ENCODE assay signal across 9 cellular contexts in the genomic region with DNA sequence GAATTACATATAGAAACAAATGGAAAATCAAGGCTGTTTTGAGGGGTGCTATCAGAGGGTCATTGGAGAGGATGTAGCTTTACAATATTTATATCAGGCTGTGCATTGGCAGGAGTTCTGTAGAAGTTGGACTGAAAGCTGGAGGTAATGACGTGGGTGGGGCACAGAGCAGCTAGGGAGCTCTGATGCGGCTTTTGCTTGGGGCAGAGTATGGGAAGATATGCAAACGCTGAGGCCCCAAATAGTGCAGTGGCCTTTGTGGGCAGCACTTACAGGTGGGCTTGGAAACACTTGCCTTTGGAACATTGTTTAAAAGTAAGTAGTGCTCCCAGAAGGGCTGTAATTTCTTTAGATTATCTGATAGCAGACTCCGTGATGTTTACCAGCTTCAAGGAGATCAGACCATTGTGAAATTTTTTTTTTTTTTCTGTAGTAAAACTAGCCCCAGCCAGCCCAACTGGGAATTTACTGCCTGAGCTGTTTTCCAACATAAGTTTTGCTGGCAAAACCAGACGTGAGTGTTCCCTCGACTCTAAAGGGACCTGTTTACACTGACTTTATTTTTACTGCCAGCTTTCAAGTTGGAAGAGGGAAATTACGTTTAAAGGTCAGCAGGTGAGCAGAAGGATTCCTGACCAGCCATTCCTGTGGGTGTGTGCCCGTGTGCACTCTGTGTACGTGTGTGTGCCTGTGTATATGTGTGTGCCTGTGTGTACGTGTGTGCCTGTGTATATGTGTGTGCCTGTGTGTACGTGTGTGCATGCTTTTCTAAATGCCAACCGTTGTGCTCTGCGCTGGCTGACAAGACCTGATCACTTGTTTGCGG. TPM values are rescaled to one million over a fixed set of nuclear protein-coding genes. Genes with fewer than 3 reads are reported as not detected.
DNase-seq lines count a peak whose midpoint lies in the region; ATAC-seq and TF ChIP-seq lines count a peak whose summit lies in the region.
"Had no signal": no experiment of that assay in that cellular context is flagged by ENCODE, and none has a peak within 500 bp of the region (broad histone marks: within the 10 kb centered on the region; RNA-seq: fewer than 3 reads in every experiment).

TSS of gene MAB21L3 (plus strand) at position 204 of the 826 bp plus-strand sequence. CDS start 1,217 bp downstream, outside the sequence.

- ATAC-seq in GM18498 (IDR thresholded peaks at IDR 0.05; ENCODE audit: unreplicated experiment), result peak; percentile 64
- ATAC-seq in GM21786 (IDR thresholded peaks at IDR 0.05; ENCODE audit: unreplicated experiment), result peak; percentile 50

- peak within 1 kb of the TSS in 1 of 2 experiments; percentile 48 for H3K18ac ChIP-seq in mesenchymal stem cell (ENCODE audit: low read depth in 1 of 2, low read length in 2 of 2)

- H2BK120ac ChIP-seq in mesenchymal stem cell (ENCODE audit: low read depth, low read length), result no peak within 1 kb of the TSS

- H3K4ac ChIP-seq in mesenchymal stem cell (ENCODE audit: low read depth in 1 of 2, low read length in 2 of 2), result no peak within 1 kb of the TSS

- H2BK15ac ChIP-seq in mesenchymal stem cell (ENCODE audit: low read depth, poor library complexity, severe bottlenecking), result no peak within 1 kb of the TSS

- peak; percentile 46 for DNase-seq in M059J (ENCODE audit: low read depth)
- DNase-seq in mesenchymal stem cell, result no peak
- DNase-seq in foreskin fibroblast, result no peak
- no peak for DNase-seq in ovary
- no peak for DNase-seq in activated CD8-positive, alpha-beta memory T cell treated with anti-CD3 and anti-CD28 coated beads, Interleukin-2, amount 50 U/mL, for 4 hours
- no peak for DNase-seq in activated CD4-positive, alpha-beta T cell treated with anti-CD3 and anti-CD28 coated beads, Interleukin-2, amount 50 U/mL, for 48 hours

- H3K4me1 ChIP-seq in mesenchymal stem cell (ENCODE audit: control insufficient read depth, insufficient read depth, low read depth, low read length) (peaks cover 19% of the 10 kb centered on the region), ovary (ENCODE audit: insufficient read depth) (no peaks in the 10 kb centered on the region)

- peak within 1 kb of the TSS in 1 of 2 experiments; percentile 93 for H3K14ac ChIP-seq in mesenchymal stem cell (ENCODE audit: low read length in 2 of 2)

- no peak for TF ChIP-seq POLR2A in ovary (IDR thresholded peaks at IDR 0.05)

- H3K9ac ChIP-seq in mesenchymal stem cell (ENCODE audit: low read length), result peak within 1 kb of the TSS; percentile 50

- no peak within 1 kb of the TSS for H2BK5ac ChIP-seq in mesenchymal stem cell (ENCODE audit: low read depth, low read length, poor library complexity, severe bottlenecking)

- peak within 1 kb of the TSS in 1 of 2 experiments; percentile 72 for H3K23ac ChIP-seq in mesenchymal stem cell (ENCODE audit: low read length in 2 of 2)

- no peak for TF ChIP-seq CTCF in foreskin fibroblast (IDR thresholded peaks at IDR 0.05; ENCODE audit: low read depth, low read length)
- no peak for TF ChIP-seq CTCF in ovary (IDR thresholded peaks at IDR 0.05)

- H2AFZ ChIP-seq in mesenchymal stem cell (ENCODE audit: low read depth, low read length), result no peak within 1 kb of the TSS

- peak within 1 kb of the TSS in 1 of 2 experiments; percentile 63 for H2BK12ac ChIP-seq in mesenchymal stem cell (ENCODE audit: low read length in 2 of 2)

- TF ChIP-seq EP300 in ovary (IDR thresholded peaks at IDR 0.05), result no peak

- peak within 1 kb of the TSS; percentile 4 for H4K8ac ChIP-seq in mesenchymal stem cell (ENCODE audit: low read length)

- H3K27ac ChIP-seq in mesenchymal stem cell (ENCODE audit: low read length, poor library complexity, severe bottlenecking), result peak within 1 kb of the TSS; percentile 77
- H3K27ac ChIP-seq in ovary, result no peak within 1 kb of the TSS

- no peaks in the 10 kb centered on the region for H3K27me3 ChIP-seq in mesenchymal stem cell (ENCODE audit: control insufficient read depth in 1 of 2, insufficient read depth in 1 of 2, low read length in 2 of 2)
- H3K27me3 ChIP-seq in ovary, result no peaks in the 10 kb centered on the region

- no peak within 1 kb of the TSS for H3K4me2 ChIP-seq in mesenchymal stem cell (ENCODE audit: low read length, poor library complexity, severe bottlenecking)

- H4K91ac ChIP-seq in mesenchymal stem cell (ENCODE audit: low read length), result no peak within 1 kb of the TSS

- H3K9me3 ChIP-seq in mesenchymal stem cell (ENCODE audit: control insufficient read depth, low read length) (no peaks in the 10 kb centered on the region), ovary (no peaks in the 10 kb centered on the region)

- H3K36me3 ChIP-seq in mesenchymal stem cell (ENCODE audit: control insufficient read depth in 1 of 2, insufficient read depth in 2 of 2, low read depth in 1 of 2, low read length in 2 of 2) (no peaks in the 10 kb centered on the region), ovary (no peaks in the 10 kb centered on the region)

- peak within 1 kb of the TSS; percentile 74 for H2AK5ac ChIP-seq in mesenchymal stem cell (ENCODE audit: low read length, severe bottlenecking)

- WGBS in mesenchymal stem cell, result 46% methylated on average over 14 of the region's 14 CpGs
- 30 to 36% (median 35%) methylated on average over 14 of the region's 14 CpGs for WGBS in ovary, 3 donors

- no peak within 1 kb of the TSS for H3K4me3 ChIP-seq in mesenchymal stem cell (ENCODE audit: insufficient read depth in 1 of 2, low read depth in 1 of 2, low read length in 2 of 2)
- H3K4me3 ChIP-seq in foreskin fibroblast (ENCODE audit: low read depth in 1 of 2, low read length in 2 of 2), result no peak within 1 kb of the TSS
- H3K4me3 ChIP-seq in ovary, result no peak within 1 kb of the TSS

- intact Hi-C loops in ovary (cut with DNase I), result no loop called here

- no peaks in the 10 kb centered on the region for H3K79me1 ChIP-seq in mesenchymal stem cell (replicated peaks; ENCODE audit: low read length, poor library complexity, severe bottlenecking)

RNA-seq across cellular contexts. Expression of gene MAB21L3, which starts in this region (rescaled TPM):
- 0.10 TPM in 1 of 2 replicates, not detected in the other for total RNA-seq in M059J (2014; rRNA removed; shearing (Covaris generic))
- not detected for polyA plus RNA-seq in mesenchymal stem cell (2013, experiment 1 of 2)
- polyA plus RNA-seq in mesenchymal stem cell (2013, experiment 2 of 2), result 0.01 TPM
- not detected for total RNA-seq in ovary
- not detected for polyA plus RNA-seq in ovary
- total RNA-seq: RPMI7951 had no signal

Comparison
In these comparisons a context has a peak if more than half of its experiments do, and no peak if none do; other contexts are left out.
1. Peak in DNase-seq in M059J; RNA of the gene not detected or under 1 TPM.